Comparison of ENCODE assay signal across 7 cellular contexts in the genomic region with DNA sequence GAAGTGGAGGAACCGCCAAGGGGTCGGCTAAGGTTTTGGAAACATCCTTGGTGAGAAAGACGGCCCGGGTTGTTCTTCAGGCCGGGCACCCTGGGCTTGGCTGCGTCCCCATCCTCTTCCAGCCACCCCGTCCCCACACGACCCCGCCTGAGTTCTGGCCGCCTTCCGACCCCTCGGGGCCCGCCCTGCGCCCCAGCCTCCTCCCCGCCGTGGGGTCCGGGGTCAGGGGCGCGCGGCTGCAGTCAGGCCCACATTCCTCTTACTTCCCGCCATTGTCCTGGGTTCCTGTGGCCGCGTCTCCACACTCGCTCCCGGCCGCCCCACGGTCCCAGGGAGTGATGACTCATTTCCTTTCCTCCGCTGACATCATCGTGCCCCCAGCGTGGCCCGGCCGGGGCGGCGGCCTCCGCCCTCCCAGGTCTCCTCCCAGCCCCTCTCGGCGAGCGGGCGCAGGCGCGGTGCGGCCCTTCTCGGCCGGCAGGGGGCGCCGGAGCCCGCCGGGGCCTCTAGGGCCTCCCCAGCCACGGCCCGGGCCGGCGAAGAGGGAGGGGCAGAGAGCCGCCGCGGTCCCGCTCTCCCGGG. TPM values are rescaled to one million over a fixed set of nuclear protein-coding genes. Genes with fewer than 3 reads are reported as not detected.
DNase-seq lines count a peak whose midpoint lies in the region; ATAC-seq lines count a peak whose summit lies in the region.

No MANE protein-coding gene starts in this region.

- intact Hi-C loops in sciatic nerve (cut with DNase I) = loop anchor here (2.0 kb wide), 1 partner anchor 247 kb away; no protein-coding TSS in a partner anchor

- DNase-seq in NCI-H146 (lab: John Stamatoyannopoulos, UW) (peak; percentile 91), T1000 (lab: John Stamatoyannopoulos, UW) (peak; percentile 98), astrocyte of the hippocampus (ENCODE audit: low read depth, low spot score) (peak; percentile 98), hypothalamus (lab: John Stamatoyannopoulos, UW) (peak in 50 of 51 donors; percentile 34 to 91 (median 75)), sciatic nerve (ENCODE audit: low spot score) (peak; percentile 96)

- peak; percentile 80 for ATAC-seq in GM18498 (IDR thresholded peaks at IDR 0.05; ENCODE audit: unreplicated experiment)
- peak; percentile 77 for ATAC-seq in HG02884 (IDR thresholded peaks at IDR 0.05; ENCODE audit: unreplicated experiment)
- peak; percentile 97 for ATAC-seq in sciatic nerve

RNA-seq across cellular contexts. Expression of gene WSB1, which starts 59.6 kb away (rescaled TPM):
- total RNA-seq in sciatic nerve = 396 TPM

Comparison
In these comparisons a context has a peak if more than half of its experiments do, and no peak if none do; other contexts are left out.
1. Peak in every context shown above with its lines: DNase-seq and ATAC-seq.